8 cellular contexts compared by ENCODE assay signal in genomic region chrX:45806410-45807121, GRCh38.
DNase-seq lines count a peak whose midpoint lies in the region; ATAC-seq lines count a peak whose summit lies in the region.

No MANE protein-coding gene starts in this region.

- H3K4me3 ChIP-seq in BLaER1 (peak overlapping the region; percentile 51; the same call in 1 of the 2 replicates), adipocyte (ENCODE audit: low read length) (peak overlapping the region; percentile 79), urinary bladder (ENCODE audit: low read depth, low read length) (peak overlapping the region; percentile 4)

- H3K9ac ChIP-seq in BLaER1 (peak overlapping the region; percentile 56), adipocyte (ENCODE audit: low read length) (peak overlapping the region; percentile 86)

- 13% methylated on average over 10 of the region's 10 CpGs for WGBS in urinary bladder

- H3K36me3 ChIP-seq in BLaER1, result no peaks in the 10 kb centered on the region
- no peaks in the 10 kb centered on the region for H3K36me3 ChIP-seq in adipocyte (ENCODE audit: control insufficient read depth, insufficient read depth, low read length, severe bottlenecking)
- no peaks in the 10 kb centered on the region for H3K36me3 ChIP-seq in urinary bladder (ENCODE audit: insufficient read depth)

- H3K4me1 ChIP-seq in BLaER1 (peaks cover 29% of the 10 kb centered on the region), adipocyte (ENCODE audit: control insufficient read depth, insufficient read depth, low read length) (peaks cover 59% of the 10 kb centered on the region), urinary bladder (ENCODE audit: insufficient read depth) (no peaks in the 10 kb centered on the region)

- peak; percentile 90 for ATAC-seq in GM19452 (IDR thresholded peaks at IDR 0.05; ENCODE audit: unreplicated experiment)

- H3K9me3 ChIP-seq in BLaER1 (no peaks in the 10 kb centered on the region), adipocyte (ENCODE audit: control insufficient read depth, low read length) (no peaks in the 10 kb centered on the region)

- peak overlapping the region; percentile 75 for H3K4me2 ChIP-seq in BLaER1

- H4K20me1 ChIP-seq in BLaER1, result no peaks in the 10 kb centered on the region

- H3K27me3 ChIP-seq in BLaER1, result no peaks in the 10 kb centered on the region
- no peaks in the 10 kb centered on the region for H3K27me3 ChIP-seq in adipocyte (replicated peaks; ENCODE audit: control insufficient read depth, insufficient read depth, low read length)

- H3K27ac ChIP-seq in BLaER1, result peak overlapping the region; percentile 54; the same call in 1 of the 2 replicates
- no peak overlapping the region for H3K27ac ChIP-seq in urinary bladder (ENCODE audit: low read depth)

- DNase-seq in LHCN-M2 (ENCODE audit: low read depth) (peak; percentile 92), adipocyte (ENCODE audit: low read depth) (peak; percentile 74), medulla oblongata (ENCODE audit: extremely low spot score) (peak; percentile 10), NCI-H1092 treated with DMSO at 0.1 percent for 48 hours (lab: John Stamatoyannopoulos, UW) (no peak), D341Med (ENCODE audit: low spot score) (no peak)

Comparison
In these comparisons a context has a peak if more than half of its experiments do, and no peak if none do; other contexts are left out.
1. H3K4me3 ChIP-seq: peak in every context shown above with its lines; median percentile 79 in adipocyte; 51 in BLaER1; 4 in urinary bladder.
2. DNase-seq: peak in LHCN-M2 (single experiment), adipocyte (single experiment) and medulla oblongata (single experiment); none in NCI-H1092 treated with DMSO at 0.1 percent for 48 hours (single experiment) and D341Med (single experiment).